29 cellular contexts compared by ENCODE assay signal in the genomic region with DNA sequence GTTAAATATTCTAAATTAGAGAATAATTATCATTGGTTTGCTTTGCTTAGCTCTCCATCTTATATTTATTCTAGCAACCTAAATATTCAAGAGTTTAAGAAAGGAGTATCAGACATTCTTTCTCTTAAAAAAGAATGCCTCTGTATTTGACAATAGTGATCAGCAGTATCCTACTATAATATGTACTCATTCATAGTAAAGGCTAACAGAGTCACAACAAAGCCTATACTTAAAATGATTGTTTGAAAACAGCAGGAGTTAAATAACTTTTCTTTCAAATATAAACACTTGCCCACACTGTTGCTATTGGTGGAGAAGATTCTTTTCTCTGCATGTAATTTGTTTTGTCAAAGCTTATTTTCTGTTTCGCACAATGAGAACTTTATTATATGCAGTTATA.
"Had no signal": no experiment of that assay in that cellular context is flagged by ENCODE, and none has a peak within 500 bp of the region (broad histone marks: within the 10 kb centered on the region; RNA-seq: fewer than 3 reads in every experiment).

No MANE protein-coding gene starts in this region.

- DNase-seq: activated CD4-positive, alpha-beta memory T cell treated with anti-CD3 and anti-CD28 coated beads for 36 hours; activated CD4-positive, alpha-beta T cell treated with anti-CD3 and anti-CD28 coated beads for 36 hours; activated CD4-positive, alpha-beta T cell treated with anti-CD3 and anti-CD28 coated beads, Interleukin-2, amount 10 ng/mL, durations not matched to agents 24 days and 14 days; activated CD4-positive, CD25-positive, alpha-beta regulatory T cell; activated CD4-positive, CD25-positive, alpha-beta regulatory T cell treated with anti-CD3 and anti-CD28 coated beads, Interleukin-2, amount 50 U/mL, for 72 hours; activated CD8-positive, alpha-beta memory T cell treated with anti-CD3 and anti-CD28 coated beads, Interleukin-2, amount 10 ng/mL, durations not matched to agents 7 days and 5 days; activated CD8-positive, alpha-beta memory T cell treated with anti-CD3 and anti-CD28 coated beads, Interleukin-2, amount 50 U/mL, for 4 hours; activated CD8-positive, alpha-beta T cell treated with anti-CD3 and anti-CD28 coated beads, Interleukin-2, amount 10 ng/mL, durations not matched to agents 7 days and 5 days; activated gamma-delta T cell; activated naive CD4-positive, alpha-beta T cell; activated naive CD4-positive, alpha-beta T cell treated with anti-CD3 and anti-CD28 coated beads, Interleukin-2, amount 10 ng/mL, durations not matched to agents 7 days and 5 days; activated naive CD8-positive, alpha-beta T cell treated with anti-CD3 and anti-CD28 coated beads, Interleukin-2, amount 10 ng/mL, durations not matched to agents 7 days and 5 days; activated T-cell treated with anti-CD3 and anti-CD28 coated beads, Interleukin-2, amount 50 U/mL, for 1 hour; activated T-cell treated with anti-CD3 and anti-CD28 coated beads, Interleukin-2, amount 50 U/mL, for 72 hours; central memory CD4-positive, alpha-beta T cell; cerebellar nuclear complex; colonic mucosa; effector CD8-positive, alpha-beta T cell; endodermal cell; foreskin fibroblast; head of caudate nucleus; T-helper 2 cell had no signal

- H3K36me3 ChIP-seq: ascending aorta, breast epithelium, cardiac muscle cell, colonic mucosa had no signal

- ATAC-seq: activated CD4-positive, alpha-beta T cell treated with anti-CD3 and anti-CD28 coated beads for 36 hours; activated CD8-positive, alpha-beta memory T cell treated with anti-CD3 and anti-CD28 coated beads, Interleukin-2, amount 10 ng/mL, durations not matched to agents 7 days and 5 days; activated CD8-positive, alpha-beta T cell treated with anti-CD3 and anti-CD28 coated beads, Interleukin-2, amount 10 ng/mL, durations not matched to agents 7 days and 5 days; activated naive CD4-positive, alpha-beta T cell treated with anti-CD3 and anti-CD28 coated beads, Interleukin-2, amount 50 U/mL, for 72 hours; activated T-cell treated with anti-CD3 and anti-CD28 coated beads, Interleukin-2, amount 50 U/mL, for 72 hours; esophagus mucosa had no signal

- H3K9me3 ChIP-seq: ascending aorta, breast epithelium, colonic mucosa had no signal

- H3K4me1 Mint-ChIP-seq: activated CD4-positive, alpha-beta T cell treated with anti-CD3 and anti-CD28 coated beads for 36 hours; activated CD4-positive, alpha-beta T cell treated with anti-CD3 and anti-CD28 coated beads, Interleukin-2, amount 10 ng/mL, durations not matched to agents 24 days and 14 days; activated CD8-positive, alpha-beta memory T cell treated with anti-CD3 and anti-CD28 coated beads, Interleukin-2, amount 10 ng/mL, durations not matched to agents 7 days and 5 days; activated naive CD4-positive, alpha-beta T cell treated with anti-CD3 and anti-CD28 coated beads, Interleukin-2, amount 10 ng/mL, durations not matched to agents 7 days and 5 days; activated naive CD8-positive, alpha-beta T cell treated with anti-CD3 and anti-CD28 coated beads, Interleukin-2, amount 10 ng/mL, durations not matched to agents 7 days and 5 days; brain had no signal

- H3K27me3 ChIP-seq: ascending aorta, cardiac muscle cell, colonic mucosa had no signal

- H3K27me3 Mint-ChIP-seq: activated CD4-positive, alpha-beta memory T cell treated with anti-CD3 and anti-CD28 coated beads for 36 hours; activated CD4-positive, alpha-beta T cell treated with anti-CD3 and anti-CD28 coated beads for 36 hours; activated CD4-positive, alpha-beta T cell treated with anti-CD3 and anti-CD28 coated beads, Interleukin-2, amount 10 ng/mL, durations not matched to agents 24 days and 14 days; activated CD8-positive, alpha-beta memory T cell treated with anti-CD3 and anti-CD28 coated beads, Interleukin-2, amount 10 ng/mL, durations not matched to agents 7 days and 5 days; activated naive CD4-positive, alpha-beta T cell treated with anti-CD3 and anti-CD28 coated beads, Interleukin-2, amount 10 ng/mL, durations not matched to agents 7 days and 5 days; activated naive CD8-positive, alpha-beta T cell treated with anti-CD3 and anti-CD28 coated beads, Interleukin-2, amount 10 ng/mL, durations not matched to agents 7 days and 5 days; brain had no signal

- H3K4me3 Mint-ChIP-seq: activated CD4-positive, alpha-beta memory T cell treated with anti-CD3 and anti-CD28 coated beads for 36 hours; activated CD4-positive, alpha-beta T cell treated with anti-CD3 and anti-CD28 coated beads for 36 hours; activated CD4-positive, alpha-beta T cell treated with anti-CD3 and anti-CD28 coated beads, Interleukin-2, amount 10 ng/mL, durations not matched to agents 24 days and 14 days; activated CD8-positive, alpha-beta memory T cell treated with anti-CD3 and anti-CD28 coated beads, Interleukin-2, amount 10 ng/mL, durations not matched to agents 7 days and 5 days; activated CD8-positive, alpha-beta T cell treated with anti-CD3 and anti-CD28 coated beads, Interleukin-2, amount 10 ng/mL, durations not matched to agents 7 days and 5 days; activated naive CD4-positive, alpha-beta T cell treated with anti-CD3 and anti-CD28 coated beads, Interleukin-2, amount 10 ng/mL, durations not matched to agents 7 days and 5 days; activated naive CD8-positive, alpha-beta T cell treated with anti-CD3 and anti-CD28 coated beads, Interleukin-2, amount 10 ng/mL, durations not matched to agents 7 days and 5 days; activated T-cell treated with anti-CD3 and anti-CD28 coated beads, Interleukin-2, amount 50 U/mL, for 72 hours; brain; endodermal cell had no signal

- H3K27ac ChIP-seq: ascending aorta, breast epithelium, cardiac muscle cell, colonic mucosa had no signal

- H3K9me3 Mint-ChIP-seq: activated CD4-positive, alpha-beta T cell treated with anti-CD3 and anti-CD28 coated beads, Interleukin-2, amount 10 ng/mL, durations not matched to agents 24 days and 14 days; endodermal cell had no signal

- H3K4me1 ChIP-seq: ascending aorta, breast epithelium, colonic mucosa had no signal

- H3K36me3 Mint-ChIP-seq: activated CD4-positive, alpha-beta memory T cell treated with anti-CD3 and anti-CD28 coated beads for 36 hours; activated CD8-positive, alpha-beta memory T cell treated with anti-CD3 and anti-CD28 coated beads, Interleukin-2, amount 10 ng/mL, durations not matched to agents 7 days and 5 days; activated naive CD4-positive, alpha-beta T cell treated with anti-CD3 and anti-CD28 coated beads, Interleukin-2, amount 10 ng/mL, durations not matched to agents 7 days and 5 days; activated naive CD4-positive, alpha-beta T cell treated with anti-CD3 and anti-CD28 coated beads, Interleukin-2, amount 50 U/mL, for 72 hours; activated naive CD8-positive, alpha-beta T cell treated with anti-CD3 and anti-CD28 coated beads, Interleukin-2, amount 10 ng/mL, durations not matched to agents 7 days and 5 days; brain had no signal

- H3K27ac Mint-ChIP-seq: activated CD4-positive, alpha-beta memory T cell treated with anti-CD3 and anti-CD28 coated beads for 36 hours; activated CD4-positive, alpha-beta T cell treated with anti-CD3 and anti-CD28 coated beads for 36 hours; activated CD4-positive, alpha-beta T cell treated with anti-CD3 and anti-CD28 coated beads, Interleukin-2, amount 10 ng/mL, durations not matched to agents 24 days and 14 days; activated CD8-positive, alpha-beta memory T cell treated with anti-CD3 and anti-CD28 coated beads, Interleukin-2, amount 10 ng/mL, durations not matched to agents 7 days and 5 days; activated CD8-positive, alpha-beta T cell treated with anti-CD3 and anti-CD28 coated beads, Interleukin-2, amount 10 ng/mL, durations not matched to agents 7 days and 5 days; activated naive CD4-positive, alpha-beta T cell treated with anti-CD3 and anti-CD28 coated beads, Interleukin-2, amount 10 ng/mL, durations not matched to agents 7 days and 5 days; activated naive CD4-positive, alpha-beta T cell treated with anti-CD3 and anti-CD28 coated beads, Interleukin-2, amount 50 U/mL, for 72 hours; activated naive CD8-positive, alpha-beta T cell treated with anti-CD3 and anti-CD28 coated beads, Interleukin-2, amount 10 ng/mL, durations not matched to agents 7 days and 5 days; activated T-cell treated with anti-CD3 and anti-CD28 coated beads, Interleukin-2, amount 50 U/mL, for 72 hours; brain; endodermal cell had no signal

- H3K4me3 ChIP-seq: ascending aorta, breast epithelium, cardiac muscle cell, colonic mucosa had no signal

- FAIRE-seq: frontal cortex had no signal
